3 cellular contexts compared by ENCODE assay signal in the genomic region with DNA sequence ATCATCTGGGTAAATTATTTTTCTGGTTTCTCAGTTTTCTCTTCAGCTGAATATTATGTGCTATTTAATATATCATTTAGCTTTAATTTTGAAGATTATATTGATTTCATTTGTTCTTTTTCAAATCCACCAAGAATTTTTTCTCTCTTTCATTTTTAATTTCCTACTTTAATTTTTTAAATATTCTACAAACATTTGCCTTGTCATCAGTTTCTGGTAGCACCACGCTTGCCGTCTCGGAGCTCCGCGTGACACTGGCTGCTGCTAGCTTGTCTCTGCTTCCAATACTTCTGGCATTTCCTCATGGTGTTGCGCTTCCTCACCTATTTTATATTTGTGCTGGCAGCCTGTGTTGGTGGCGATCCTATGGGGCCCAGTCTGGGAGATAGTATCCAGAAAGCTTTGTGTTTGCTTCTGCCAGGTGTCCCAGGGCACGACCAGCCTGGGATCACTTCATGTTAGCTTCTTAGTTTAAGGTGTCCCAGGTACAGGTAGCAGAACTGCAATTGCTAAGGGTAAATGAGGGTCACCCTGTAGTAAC. TPM values are rescaled to one million over a fixed set of nuclear protein-coding genes. Genes with fewer than 3 reads are reported as not detected.
"Had no signal": no experiment of that assay in that cellular context is flagged by ENCODE, and none has a peak within 500 bp of the region (broad histone marks: within the 10 kb centered on the region; RNA-seq: fewer than 3 reads in every experiment).

No MANE protein-coding gene starts in this region.

RNA-seq across cellular contexts. Expression of gene GPR31, which starts 33.3 kb away (rescaled TPM):
- total RNA-seq: HT-29, HT1080 had no signal
- polyA plus RNA-seq: IgD-negative memory B cell had no signal
